In the genomic region with DNA sequence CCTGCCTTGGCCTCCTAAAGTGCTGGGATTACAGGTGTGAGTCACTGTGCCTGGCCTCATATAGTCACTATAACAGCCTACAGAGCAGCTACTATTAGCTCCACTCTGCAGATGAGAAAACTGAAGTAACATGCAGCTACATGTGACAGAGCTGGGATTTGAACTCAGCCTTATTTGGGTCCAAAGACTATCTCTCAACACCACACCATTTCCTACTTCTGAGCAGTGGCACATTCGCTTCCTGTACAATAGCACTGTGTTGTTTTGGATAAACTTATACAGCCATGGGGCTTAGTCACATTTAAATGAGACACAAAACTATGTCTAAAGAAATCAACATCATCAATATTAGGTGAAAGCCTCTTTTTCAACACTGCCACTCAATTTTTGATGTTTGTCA, we compare ENCODE assay signal across 14 cellular contexts.
"Had no signal": no experiment of that assay in that cellular context is flagged by ENCODE, and none has a peak within 500 bp of the region (broad histone marks: within the 10 kb centered on the region; RNA-seq: fewer than 3 reads in every experiment).

No MANE protein-coding gene starts in this region.

- H3K36me3 ChIP-seq: colonic mucosa had no signal

- H3K9me3 ChIP-seq: colonic mucosa, neutrophil, right atrium auricular region, upper lobe of left lung had no signal

- H3K27ac ChIP-seq: colonic mucosa, neutrophil, right atrium auricular region, SK-N-MC, upper lobe of left lung had no signal

- H3K4me1 ChIP-seq: colonic mucosa, right atrium auricular region, upper lobe of left lung had no signal

- DNase-seq: activated B cell treated with CpG ODN at 0.5 μM for 24 hours; activated CD4-positive, alpha-beta T cell treated with anti-CD3 and anti-CD28 coated beads, Interleukin-2, amount 50 U/mL, for 1 hour; activated T-cell treated with anti-CD3 and anti-CD28 coated beads for 4 hours; colonic mucosa; effector memory CD4-positive, alpha-beta T cell; mesenchymal stem cell; T-cell; T1000; upper lobe of left lung had no signal

- H3K4me3 ChIP-seq: colonic mucosa, right atrium auricular region, SK-N-MC, upper lobe of left lung had no signal

- ATAC-seq: activated naive CD4-positive, alpha-beta T cell treated with anti-CD3 and anti-CD28 coated beads, Interleukin-2, amount 50 U/mL, for 72 hours; stimulated activated memory B cell treated with anti-CD40 and anti-IgM and Interleukin-4, amounts not matched to agents 10 μg/mL and 1 μg/mL and 100 μg/mL, for 72 hours; T-cell had no signal

- H3K27me3 ChIP-seq: colonic mucosa, neutrophil, right atrium auricular region, upper lobe of left lung had no signal
